In the genomic region with DNA sequence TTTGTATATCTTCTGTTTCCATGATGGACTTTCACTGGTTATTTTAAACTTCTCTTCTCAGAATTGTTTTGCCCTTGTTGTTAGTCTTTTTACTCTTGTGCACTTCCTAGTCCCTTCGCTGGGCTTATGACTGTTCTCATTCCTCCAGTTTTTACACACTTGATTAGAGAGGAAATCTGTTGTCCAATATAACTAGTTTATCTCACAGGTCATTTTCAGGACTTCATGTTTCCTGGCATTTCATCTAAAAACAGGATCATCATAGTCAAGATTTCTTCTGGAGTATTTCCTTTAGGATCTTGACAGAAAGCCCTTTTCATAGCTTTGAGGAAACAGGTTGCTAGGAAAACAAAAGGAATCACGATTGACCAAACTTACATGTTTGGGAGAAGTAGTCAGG, we compare ENCODE assay signal across 18 cellular contexts. TPM values are rescaled to one million over a fixed set of nuclear protein-coding genes. Genes with fewer than 3 reads are reported as not detected.
DNase-seq lines count a peak whose midpoint lies in the region; ATAC-seq, FAIRE-seq and TF ChIP-seq lines count a peak whose summit lies in the region.
"Had no signal": no experiment of that assay in that cellular context is flagged by ENCODE, and none has a peak within 500 bp of the region (broad histone marks: within the 10 kb centered on the region; RNA-seq: fewer than 3 reads in every experiment).

No MANE protein-coding gene starts in this region.

- intact Hi-C loops in gastrocnemius medialis (cut with DNase I; ENCODE audit: low total_unique reads), result loop anchor here (2.0 kb wide), 1 partner anchor 39 kb away; no protein-coding TSS in a partner anchor
- intact Hi-C loops in CD4-positive, alpha-beta memory T cell (cut with micrococcal nuclease), result loop anchor here (2.0 kb wide), 1 partner anchor 79 kb away; no protein-coding TSS in a partner anchor

- POLR2A ChIA-PET in CD4-positive, alpha-beta memory T cell (lab: Charles Lee; ENCODE audit: partially characterized antibody), result no interaction called here

- H3K27me3 Mint-ChIP-seq in astrocyte (ENCODE audit: low read depth, unreplicated experiment), result no peaks in the 10 kb centered on the region
- no peaks in the 10 kb centered on the region for H3K27me3 Mint-ChIP-seq in CD4-positive, alpha-beta memory T cell
- H3K27me3 Mint-ChIP-seq: T-cell had no signal

- CTCF ChIA-PET in CD4-positive, alpha-beta memory T cell (lab: Charles Lee; ENCODE audit: partially characterized antibody), result no interaction called here

- H3K27ac ChIP-seq in astrocyte (ENCODE audit: low read depth, low read length) (no peak overlapping the region), gastrocnemius medialis (peak overlapping the region; percentile 91 to 97 (median 95))
- H3K27ac ChIP-seq in CD4-positive, alpha-beta memory T cell (ENCODE audit: low read depth, low read length), result no peak overlapping the region

- peaks cover 21% of the 10 kb centered on the region for H4K20me1 ChIP-seq in astrocyte (ENCODE audit: insufficient read depth, low read length)

- H3K79me2 ChIP-seq in astrocyte (ENCODE audit: insufficient read depth, low read length), result peaks cover 75% of the 10 kb centered on the region

- no peak overlapping the region for H2AFZ ChIP-seq in astrocyte (ENCODE audit: low read depth, low read length)
- H2AFZ ChIP-seq: GM23338 had no signal

- H3K27me3 ChIP-seq in astrocyte (ENCODE audit: insufficient read depth, low read length), result no peaks in the 10 kb centered on the region
- H3K27me3 ChIP-seq in gastrocnemius medialis, result no peaks in the 10 kb centered on the region
- no peaks in the 10 kb centered on the region for H3K27me3 ChIP-seq in CD4-positive, alpha-beta memory T cell (ENCODE audit: insufficient read depth, low read length)

- DNase-seq in HT-29 (ENCODE audit: low spot score) (peak; percentile 38), astrocyte (ENCODE audit: low read depth) (no peak), kidney tubule cell (ENCODE audit: low spot score) (peak; percentile 38), gastrocnemius medialis (no peak), cerebellar cortex (ENCODE audit: low spot score) (no peak)
- no peak for DNase-seq in CD4-positive, alpha-beta memory T cell
- DNase-seq in activated naive CD4-positive, alpha-beta T cell treated with Interleukin-2 at 50 U/mL for 16 hours, result no peak
- DNase-seq: activated naive CD4-positive, alpha-beta T cell treated with anti-CD3 and anti-CD28 coated beads, Interleukin-2, amount 50 U/mL, for 16 hours; DMS153; hippocampal formation; naive thymus-derived CD4-positive, alpha-beta T cell; NCI-H2107; NCI-H748 treated with DMSO at 0.1 percent for 48 hours; T-cell had no signal

- H3K36me3 Mint-ChIP-seq in astrocyte (ENCODE audit: low read depth, unreplicated experiment), result no peaks in the 10 kb centered on the region
- peaks cover 0 to 5% of the 10 kb centered on the region in 2 donors for H3K36me3 Mint-ChIP-seq in CD4-positive, alpha-beta memory T cell
- H3K36me3 Mint-ChIP-seq: stimulated activated memory B cell treated with anti-CD40 and anti-IgM and Interleukin-4, amounts not matched to agents 10 μg/mL and 1 μg/mL and 100 μg/mL, for 72 hours; T-cell had no signal

- ATAC-seq in gastrocnemius medialis, result no peak
- no peak for ATAC-seq in HG03139 (IDR thresholded peaks at IDR 0.05; ENCODE audit: unreplicated experiment)
- ATAC-seq: GM23338; naive thymus-derived CD4-positive, alpha-beta T cell; stimulated activated memory B cell treated with anti-CD40 and anti-IgM and Interleukin-4, amounts not matched to agents 10 μg/mL and 1 μg/mL and 100 μg/mL, for 72 hours; T-cell had no signal

- H3K36me3 ChIP-seq in astrocyte (ENCODE audit: insufficient read depth, low read length) (no peaks in the 10 kb centered on the region), gastrocnemius medialis (no peaks in the 10 kb centered on the region)
- H3K36me3 ChIP-seq in CD4-positive, alpha-beta memory T cell (ENCODE audit: insufficient read depth, low read length), result no peaks in the 10 kb centered on the region

- in situ Hi-C loops in gastrocnemius medialis (cut with MboI; ENCODE audit: low sequenced_read_pairs in 4 of 4), result no loop called here

- H3K9me3 ChIP-seq in astrocyte (ENCODE audit: insufficient read depth, low read depth, low read length) (no peaks in the 10 kb centered on the region), gastrocnemius medialis (no peaks in the 10 kb centered on the region)
- H3K9me3 ChIP-seq in CD4-positive, alpha-beta memory T cell (ENCODE audit: control insufficient read depth in 1 of 2, low read length in 2 of 2), result no peaks in the 10 kb centered on the region

- H3K9ac ChIP-seq in astrocyte (ENCODE audit: low read length), result no peak overlapping the region

- H3K27ac Mint-ChIP-seq in astrocyte (ENCODE audit: unreplicated experiment), result no peak overlapping the region
- H3K27ac Mint-ChIP-seq in CD4-positive, alpha-beta memory T cell, result peak overlapping the region in 1 of 7 donors; percentile 57
- H3K27ac Mint-ChIP-seq: GM23338; stimulated activated memory B cell treated with anti-CD40 and anti-IgM and Interleukin-4, amounts not matched to agents 10 μg/mL and 1 μg/mL and 100 μg/mL, for 72 hours had no signal

- H3K4me3 ChIP-seq in astrocyte (ENCODE audit: insufficient read depth, low read depth, low read length), result no peak overlapping the region
- no peak overlapping the region for H3K4me3 ChIP-seq in gastrocnemius medialis
- no peak overlapping the region for H3K4me3 ChIP-seq in CD4-positive, alpha-beta memory T cell (ENCODE audit: low read length in 2 of 2)
- H3K4me3 ChIP-seq: GM23338, skin epidermis had no signal

- H3K4me3 Mint-ChIP-seq in astrocyte (ENCODE audit: unreplicated experiment), result no peak overlapping the region
- H3K4me3 Mint-ChIP-seq in CD4-positive, alpha-beta memory T cell, result peak overlapping the region in 1 of 8 donors; percentile 18
- H3K4me3 Mint-ChIP-seq: GM23338; stimulated activated memory B cell treated with anti-CD40 and anti-IgM and Interleukin-4, amounts not matched to agents 10 μg/mL and 1 μg/mL and 100 μg/mL, for 72 hours; T-cell had no signal

- no peak for TF ChIP-seq POLR2A in gastrocnemius medialis (IDR thresholded peaks at IDR 0.05)

- no peaks in the 10 kb centered on the region for H3K9me3 Mint-ChIP-seq in astrocyte (ENCODE audit: unreplicated experiment)
- peaks cover 0 to 2% (median 0%) of the 10 kb centered on the region in 8 donors for H3K9me3 Mint-ChIP-seq in CD4-positive, alpha-beta memory T cell
- H3K9me3 Mint-ChIP-seq: GM23338; stimulated activated memory B cell treated with anti-CD40 and anti-IgM and Interleukin-4, amounts not matched to agents 10 μg/mL and 1 μg/mL and 100 μg/mL, for 72 hours; T-cell had no signal

- peaks cover 27% of the 10 kb centered on the region for H3K4me1 Mint-ChIP-seq in astrocyte (ENCODE audit: low read depth, unreplicated experiment)
- peaks cover 24 to 56% (median 41%) of the 10 kb centered on the region in 4 donors for H3K4me1 Mint-ChIP-seq in CD4-positive, alpha-beta memory T cell

- H3K4me2 ChIP-seq in astrocyte (ENCODE audit: low read length), result peak overlapping the region; percentile 87
- H3K4me2 ChIP-seq: GM23338 had no signal

- FAIRE-seq in astrocyte (lab: Jason Lieb, UNC), result peak; percentile 55

- TF ChIP-seq CTCF in astrocyte (IDR thresholded peaks at IDR 0.05; ENCODE audit: insufficient read depth, low read depth, low read length) (no peak), gastrocnemius medialis (IDR thresholded peaks at IDR 0.05 in 4 of 5, conservative IDR thresholded peaks at IDR 0.05 in 1 of 5) (no peak)

- H3K4me1 ChIP-seq in astrocyte (ENCODE audit: insufficient read depth, low read length) (peaks cover 26% of the 10 kb centered on the region), gastrocnemius medialis (peaks cover 69 to 77% of the 10 kb centered on the region in 2 donors)
- peaks cover 23% of the 10 kb centered on the region for H3K4me1 ChIP-seq in CD4-positive, alpha-beta memory T cell (ENCODE audit: insufficient read depth, low read length)

RNA-seq across cellular contexts. Expression of a gene that starts 3.0 kb away (rescaled TPM):
- 13.4 and 15.1 TPM in 2 replicates for total RNA-seq in HT-29 (2014; rRNA removed; shearing (Covaris generic))
- total RNA-seq in astrocyte, result 18.4 and 18.5 TPM in 2 replicates
- 10 to 100 TPM in 3 of 4 donors, 1 to 10 TPM in 1; 9.9 to 32.8 (median 22.2) TPM for total RNA-seq in gastrocnemius medialis
- total RNA-seq in CD4-positive, alpha-beta memory T cell, result 1 to 10 TPM; 8.1 to 9.4 TPM
- polyA plus RNA-seq in CD4-positive, alpha-beta memory T cell, result 1 to 10 TPM; 2.4 to 4.7 TPM

RNA-seq across cellular contexts. Expression of a gene that starts 48.6 kb away (rescaled TPM):
- total RNA-seq in HT-29 (2014; rRNA removed; shearing (Covaris generic)), result 10.5 and 10.6 TPM in 2 replicates
- total RNA-seq in astrocyte (27.8 and 30.4 TPM in 2 replicates), gastrocnemius medialis (10 to 100 TPM; 30.1 to 81.8 (median 40.6) TPM)
- 10 to 100 TPM; 30.2 to 32.0 TPM for total RNA-seq in CD4-positive, alpha-beta memory T cell
- polyA plus RNA-seq in CD4-positive, alpha-beta memory T cell, result 10 to 100 TPM; 49.4 to 54.8 TPM

Comparison
In these comparisons a context has a peak if more than half of its experiments do, and no peak if none do; other contexts are left out.
1. DNase-seq: peak in HT-29 (single experiment) and kidney tubule cell (single experiment); none in astrocyte (single experiment), gastrocnemius medialis (0 of 2), CD4-positive, alpha-beta memory T cell (0 of 5), activated naive CD4-positive, alpha-beta T cell treated with Interleukin-2 at 50 U/mL for 16 hours (single experiment) and cerebellar cortex (single experiment).
2. H3K27ac ChIP-seq: peak in gastrocnemius medialis (4 of 4); none in astrocyte (single experiment) and CD4-positive, alpha-beta memory T cell (single experiment).